In genomic region chr10:131892817-131893675, GRCh38 we compare ENCODE assay signal across 2 cellular contexts.
A peak's percentile ranks its signal among the peaks of the same experiment; 100 is the strongest.
TF ChIP-seq lines count a peak whose summit lies in the region.

No MANE protein-coding gene starts in this region.

TF ChIP-seq in IMR-90, 13 proteins besides CTCF, POLR2A, EP300 and RAD21:
- TF ChIP-seq BHLHE40 (IDR thresholded peaks at IDR 0.05; ENCODE audit: low read depth, low read length), result no peak
- no peak for TF ChIP-seq MAZ (IDR thresholded peaks at IDR 0.05; ENCODE audit: borderline replicate concordance, low read depth, low read length)
- no peak for TF ChIP-seq RFX5 (IDR thresholded peaks at IDR 0.05; ENCODE audit: low read depth, low read length)
- no peak for TF ChIP-seq MXI1 (IDR thresholded peaks at IDR 0.05; ENCODE audit: borderline replicate concordance, low read depth, low read length)
- TF ChIP-seq CHD1 (IDR thresholded peaks at IDR 0.05; ENCODE audit: low read depth, low read length), result no peak
- no peak for TF ChIP-seq RCOR1 (IDR thresholded peaks at IDR 0.05; ENCODE audit: insufficient replicate concordance, low read length)

TF ChIP-seq in K562, 482 proteins besides CTCF, POLR2A, EP300 and RAD21:
- TF ChIP-seq HEY1 (CRISPR knock-in tag; IDR thresholded peaks at IDR 0.05; ENCODE audit: borderline replicate concordance), result no peak
- 0 out of 2 replicates have a peak, but pooled peaks have one; percentile 11 for TF ChIP-seq PKNOX1 (IDR thresholded peaks at IDR 0.05)
- TF ChIP-seq NRF1 (conservative IDR thresholded peaks at IDR 0.05 in 1 of 2, IDR thresholded peaks at IDR 0.05 in 1 of 2), result peak in 1 of 2 experiments; percentile 20; a peak in 1 of 4 replicates
